Comparison of ENCODE assay signal across 1 cellular context in genomic region chr11:705646-706438, GRCh38.
TF ChIP-seq lines count a peak whose summit lies in the region.

Gene EPS8L2 (plus strand): TSS chr11:706231. CDS start chr11:709408, 3,177 bp downstream.

TF ChIP-seq in HepG2, 621 proteins besides CTCF, POLR2A, EP300 and RAD21 (continued from another document and continues in another):
- TF ChIP-seq MXD1 (CRISPR knock-in tag; IDR thresholded peaks at IDR 0.05), result no peak
- TF ChIP-seq GTF3A (CRISPR knock-in tag; conservative IDR thresholded peaks at IDR 0.05), result no peak
- TF ChIP-seq SPEN (CRISPR knock-in tag; IDR thresholded peaks at IDR 0.05; ENCODE audit: low read depth), result no peak; the same call in 1 of the 2 replicates
- TF ChIP-seq THAP8 (CRISPR knock-in tag; IDR thresholded peaks at IDR 0.05; ENCODE audit: borderline replicate concordance), result no peak
- no peak; the same call in 1 of the 2 replicates for TF ChIP-seq ZNF446 (CRISPR knock-in tag; IDR thresholded peaks at IDR 0.05)
- 0 out of 2 replicates have a peak, but pooled peaks have one; percentile 17 for TF ChIP-seq HOXA7 (CRISPR knock-in tag; IDR thresholded peaks at IDR 0.05)
- TF ChIP-seq NR2F2 (IDR thresholded peaks at IDR 0.05; ENCODE audit: borderline replicate concordance, low read depth), result no peak
- TF ChIP-seq PBX2 (CRISPR knock-in tag; IDR thresholded peaks at IDR 0.05), result no peak
- TF ChIP-seq ZBTB1 (CRISPR knock-in tag; IDR thresholded peaks at IDR 0.05; ENCODE audit: borderline replicate concordance), result no peak
- TF ChIP-seq HMG20B (CRISPR knock-in tag; conservative IDR thresholded peaks at IDR 0.05), result no peak
- no peak; the same call in 1 of the 2 replicates for TF ChIP-seq ZNF160 (CRISPR knock-in tag; IDR thresholded peaks at IDR 0.05)
- no peak for TF ChIP-seq KLF13 (CRISPR knock-in tag; IDR thresholded peaks at IDR 0.05)
- no peak for TF ChIP-seq NFE2 (CRISPR knock-in tag; IDR thresholded peaks at IDR 0.05)
- TF ChIP-seq TOPORS (CRISPR knock-in tag; IDR thresholded peaks at IDR 0.05), result no peak
- no peak for TF ChIP-seq IKZF4 (CRISPR knock-in tag; IDR thresholded peaks at IDR 0.05; ENCODE audit: borderline replicate concordance, low read depth, not compliant biosample characterization)
- TF ChIP-seq TCF7L2 (IDR thresholded peaks at IDR 0.05; ENCODE audit: low read depth, low read length), result no peak
- no peak; the same call in 1 of the 2 replicates for TF ChIP-seq NFYB (CRISPR knock-in tag; IDR thresholded peaks at IDR 0.05)
- TF ChIP-seq ZNF607 (CRISPR knock-in tag; IDR thresholded peaks at IDR 0.05; ENCODE audit: borderline replicate concordance), result 0 out of 2 replicates have a peak, but pooled peaks have one; percentile 4
- TF ChIP-seq KLF16 (CRISPR knock-in tag; IDR thresholded peaks at IDR 0.05), result no peak
- TF ChIP-seq ZNF615 (CRISPR knock-in tag; IDR thresholded peaks at IDR 0.05; ENCODE audit: borderline replicate concordance), result no peak
- TF ChIP-seq FOXM1 (CRISPR knock-in tag; IDR thresholded peaks at IDR 0.05), result no peak
- TF ChIP-seq FLYWCH1 (CRISPR knock-in tag; IDR thresholded peaks at IDR 0.05), result no peak
- TF ChIP-seq PHF21A (CRISPR knock-in tag; IDR thresholded peaks at IDR 0.05), result no peak
- no peak for TF ChIP-seq ZFP36L2 (CRISPR knock-in tag; IDR thresholded peaks at IDR 0.05)
- TF ChIP-seq TRIM24 (CRISPR knock-in tag; IDR thresholded peaks at IDR 0.05), result no peak
- no peak for TF ChIP-seq SMARCE1 (IDR thresholded peaks at IDR 0.05; ENCODE audit: borderline replicate concordance)
- TF ChIP-seq, protein P1, sequence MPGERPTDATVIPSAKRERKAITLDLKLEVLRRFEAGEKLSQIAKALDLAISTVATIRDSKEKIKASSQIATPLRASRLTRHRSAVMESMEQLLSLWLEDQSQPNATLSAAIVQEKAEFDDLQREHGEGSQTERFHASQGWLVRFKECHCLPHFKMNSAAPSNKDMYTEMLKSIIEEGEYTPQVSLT (CRISPR knock-in tag; IDR thresholded peaks at IDR 0.05; ENCODE audit: borderline replicate concordance, low read depth), result no peak
- no peak for TF ChIP-seq ZBTB7A (CRISPR knock-in tag; IDR thresholded peaks at IDR 0.05)
- no peak for TF ChIP-seq NR2F1 (CRISPR knock-in tag; IDR thresholded peaks at IDR 0.05)
- no peak for TF ChIP-seq ZNF3 (CRISPR knock-in tag; IDR thresholded peaks at IDR 0.05)
- TF ChIP-seq ZNF589 (CRISPR knock-in tag; conservative IDR thresholded peaks at IDR 0.05), result no peak
- no peak for TF ChIP-seq CEBPG (CRISPR knock-in tag; IDR thresholded peaks at IDR 0.05)
- TF ChIP-seq FOXK2 (IDR thresholded peaks at IDR 0.05), result no peak
- TF ChIP-seq RFX3 (CRISPR knock-in tag; IDR thresholded peaks at IDR 0.05), result no peak
- no peak for TF ChIP-seq YY1 (IDR thresholded peaks at IDR 0.05; ENCODE audit: insufficient read depth, insufficient replicate concordance, low read depth, low read length)
- TF ChIP-seq ZFP37 (CRISPR knock-in tag; IDR thresholded peaks at IDR 0.05; ENCODE audit: borderline replicate concordance), result no peak
- TF ChIP-seq, protein P2, sequence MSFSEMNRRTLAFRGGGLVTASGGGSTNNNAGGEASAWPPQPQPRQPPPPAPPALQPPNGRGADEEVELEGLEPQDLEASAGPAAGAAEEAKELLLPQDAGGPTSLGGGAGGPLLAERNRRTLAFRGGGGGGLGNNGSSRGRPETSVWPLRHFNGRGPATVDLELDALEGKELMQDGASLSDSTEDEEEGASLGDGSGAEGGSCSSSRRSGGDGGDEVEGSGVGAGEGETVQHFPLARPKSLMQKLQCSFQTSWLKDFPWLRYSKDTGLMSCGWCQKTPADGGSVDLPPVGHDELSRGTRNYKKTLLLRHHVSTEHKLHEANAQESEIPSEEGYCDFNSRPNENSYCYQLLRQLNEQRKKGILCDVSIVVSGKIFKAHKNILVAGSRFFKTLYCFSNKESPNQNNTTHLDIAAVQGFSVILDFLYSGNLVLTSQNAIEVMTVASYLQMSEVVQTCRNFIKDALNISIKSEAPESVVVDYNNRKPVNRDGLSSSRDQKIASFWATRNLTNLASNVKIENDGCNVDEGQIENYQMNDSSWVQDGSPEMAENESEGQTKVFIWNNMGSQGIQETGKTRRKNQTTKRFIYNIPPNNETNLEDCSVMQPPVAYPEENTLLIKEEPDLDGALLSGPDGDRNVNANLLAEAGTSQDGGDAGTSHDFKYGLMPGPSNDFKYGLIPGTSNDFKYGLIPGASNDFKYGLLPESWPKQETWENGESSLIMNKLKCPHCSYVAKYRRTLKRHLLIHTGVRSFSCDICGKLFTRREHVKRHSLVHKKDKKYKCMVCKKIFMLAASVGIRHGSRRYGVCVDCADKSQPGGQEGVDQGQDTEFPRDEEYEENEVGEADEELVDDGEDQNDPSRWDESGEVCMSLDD (CRISPR knock-in tag; IDR thresholded peaks at IDR 0.05; ENCODE audit: borderline replicate concordance), result peak; percentile 76; the same call in 1 of the 2 replicates
- no peak for TF ChIP-seq HOXA5 (CRISPR knock-in tag; IDR thresholded peaks at IDR 0.05)
- TF ChIP-seq MEIS2 (CRISPR knock-in tag; IDR thresholded peaks at IDR 0.05), result peak; percentile 43; the same call in 1 of the 2 replicates
- TF ChIP-seq SMC3 (IDR thresholded peaks at IDR 0.05; ENCODE audit: low read length), result no peak
- TF ChIP-seq FOSL1 (CRISPR knock-in tag; IDR thresholded peaks at IDR 0.05; ENCODE audit: borderline replicate concordance), result no peak
- no peak for TF ChIP-seq ZNF142 (CRISPR knock-in tag; IDR thresholded peaks at IDR 0.05)
- no peak for TF ChIP-seq SNAPC4 (CRISPR knock-in tag; IDR thresholded peaks at IDR 0.05)
- no peak for TF ChIP-seq ETS1 (CRISPR knock-in tag; IDR thresholded peaks at IDR 0.05)
